In genomic region chr11:65084598-65085375, GRCh38 we compare ENCODE assay signal across 1 cellular context.
A peak's percentile ranks its signal among the peaks of the same experiment; 100 is the strongest.
TF ChIP-seq lines count a peak whose summit lies in the region.

No MANE protein-coding gene starts in this region.

TF ChIP-seq in GM12878, 131 proteins besides CTCF, POLR2A, EP300 and RAD21:
- TF ChIP-seq PAX5 (IDR thresholded peaks at IDR 0.05; ENCODE audit: borderline replicate concordance, low read depth, low read length) (no peak), LARP7 (IDR thresholded peaks at IDR 0.05) (0 out of 2 replicates have a peak, but pooled peaks have one; percentile 17), RFX5 (IDR thresholded peaks at IDR 0.05; ENCODE audit: low read depth, low read length) (no peak), POLR2AphosphoS5 (IDR thresholded peaks at IDR 0.05; ENCODE audit: low read length) (0 out of 2 replicates have a peak, but pooled peaks have one; percentile 15)
